33 cellular contexts compared by ENCODE assay signal in genomic region chr7:30934225-30934624, GRCh38. TPM values are rescaled to one million over a fixed set of nuclear protein-coding genes. Genes with fewer than 3 reads are reported as not detected.
DNase-seq lines count a peak whose midpoint lies in the region; ATAC-seq and TF ChIP-seq lines count a peak whose summit lies in the region.
"Had no signal": no experiment of that assay in that cellular context is flagged by ENCODE, and none has a peak within 500 bp of the region (broad histone marks: within the 10 kb centered on the region; RNA-seq: fewer than 3 reads in every experiment).

No MANE protein-coding gene starts in this region.

- H3K36me3 ChIP-seq in endodermal cell (ENCODE audit: control insufficient read depth, insufficient read depth, low read length) = no peaks in the 10 kb centered on the region
- no peaks in the 10 kb centered on the region for H3K36me3 ChIP-seq in osteoblast (ENCODE audit: insufficient read depth, low read length)
- H3K36me3 ChIP-seq: right atrium auricular region, uterus had no signal

- H3K4me2 ChIP-seq in osteoblast (ENCODE audit: insufficient read depth, low read length) = no peak overlapping the region
- H3K4me2 ChIP-seq: PC-9 had no signal

- peaks cover 15% of the 10 kb centered on the region for H3K27me3 Mint-ChIP-seq in endodermal cell (ENCODE audit: insufficient read depth)

- in situ Hi-C loops in ACHN (cut with HindIII; ENCODE audit: low pct_ligation_motif_present, low pct_unique_long_range_greater_than_20kb, low sequenced_read_pairs) = no loop called here

- H3K4me3 Mint-ChIP-seq in endodermal cell = no peak overlapping the region
- H3K4me3 Mint-ChIP-seq: activated T-cell treated with anti-CD3 and anti-CD28 coated beads, Interleukin-2, amount 50 U/mL, for 72 hours; natural killer cell treated with Interleukin-12 subunit alpha and Interleukin-12 subunit beta and Interleukin-15 and Interleukin-18, amount 100 ng/mL, for 72 hours had no signal

- no peaks in the 10 kb centered on the region for H4K20me1 ChIP-seq in osteoblast (ENCODE audit: insufficient read depth, low read length)

- H3K9me3 ChIP-seq in endodermal cell (ENCODE audit: control insufficient read depth, low read length) (no peaks in the 10 kb centered on the region), osteoblast (ENCODE audit: low read depth, low read length) (no peaks in the 10 kb centered on the region)
- H3K9me3 ChIP-seq: Caco-2, right atrium auricular region, uterus had no signal

- H3K4me3 ChIP-seq in endodermal cell (ENCODE audit: low read length) (no peak overlapping the region), osteoblast (ENCODE audit: insufficient read depth, low read length) (no peak overlapping the region)
- H3K4me3 ChIP-seq: PC-9, right atrium auricular region, uterus had no signal

- H3K4me1 ChIP-seq in endodermal cell (ENCODE audit: control insufficient read depth, insufficient read depth, low read length) = no peaks in the 10 kb centered on the region
- no peaks in the 10 kb centered on the region for H3K4me1 ChIP-seq in osteoblast (ENCODE audit: insufficient read depth, low read length)
- H3K4me1 ChIP-seq: Caco-2, uterus had no signal

- H3K9ac ChIP-seq in endodermal cell (ENCODE audit: extremely low read depth, low read length, poor library complexity, severe bottlenecking) = no peak overlapping the region

- no peaks in the 10 kb centered on the region for H3K79me2 ChIP-seq in osteoblast (ENCODE audit: insufficient read depth, low read length)

- no peak overlapping the region for H3K27ac Mint-ChIP-seq in endodermal cell
- H3K27ac Mint-ChIP-seq: activated T-cell treated with anti-CD3 and anti-CD28 coated beads, Interleukin-2, amount 50 U/mL, for 72 hours; natural killer cell treated with Interleukin-12 subunit alpha and Interleukin-12 subunit beta and Interleukin-15 and Interleukin-18, amount 100 ng/mL, for 72 hours had no signal

- H3K27me3 ChIP-seq in endodermal cell (ENCODE audit: control insufficient read depth, insufficient read depth, low read length, poor library complexity, severe bottlenecking) (no peaks in the 10 kb centered on the region), osteoblast (ENCODE audit: insufficient read depth, low read length) (peaks cover 36% of the 10 kb centered on the region)
- H3K27me3 ChIP-seq: right atrium auricular region, uterus had no signal

- TF ChIP-seq CTCF in endodermal cell (conservative IDR thresholded peaks at IDR 0.05) (no peak), osteoblast (IDR thresholded peaks at IDR 0.05; ENCODE audit: extremely low read depth, low read depth, low read length) (no peak)

- H3K27ac ChIP-seq in endodermal cell (ENCODE audit: low read depth, low read length) (no peak overlapping the region), osteoblast (ENCODE audit: low read depth, low read length) (no peak overlapping the region)
- H3K27ac ChIP-seq: C4-2B, PC-9, right atrium auricular region, uterus had no signal

- no peak for ATAC-seq in GM18498 (IDR thresholded peaks at IDR 0.05; ENCODE audit: unreplicated experiment)
- ATAC-seq: activated T-cell treated with anti-CD3 and anti-CD28 coated beads, Interleukin-2, amount 50 U/mL, for 72 hours; HepG2; natural killer cell treated with Interleukin-12 subunit alpha and Interleukin-12 subunit beta and Interleukin-15 and Interleukin-18, amount 100 ng/mL, for 72 hours; Right ventricle myocardium inferior; stimulated activated naive CD8-positive, alpha-beta T cell treated with anti-CD3 and anti-CD28 coated beads, Interleukin-15, Interleukin-2, amounts not matched to agents 100 U/mL and 50 U/mL, for 24 hours had no signal

- no peaks in the 10 kb centered on the region for H3K36me3 Mint-ChIP-seq in endodermal cell (ENCODE audit: low read depth)
- H3K36me3 Mint-ChIP-seq: natural killer cell treated with Interleukin-12 subunit alpha and Interleukin-12 subunit beta and Interleukin-15 and Interleukin-18, amount 100 ng/mL, for 72 hours had no signal

- H3K4me1 Mint-ChIP-seq in endodermal cell = peaks cover 15% of the 10 kb centered on the region

- WGBS in endodermal cell (ENCODE audit: insufficient coverage in 1 of 2, insufficient read length in 1 of 2), 2 experiments = 84 to 89% methylated on average over 3 to 5 of the region's 5 CpGs

- no peak overlapping the region for H2AFZ ChIP-seq in osteoblast (ENCODE audit: low read length)
- H2AFZ ChIP-seq: PC-9 had no signal

- DNase-seq in AG20443 (ENCODE audit: low spot score) (peak; percentile 4), D341Med (ENCODE audit: low spot score) (peak; percentile 7), endodermal cell (peak; percentile 37), osteoblast (ENCODE audit: insufficient read length, low spot score, missing footprints) (peak; percentile 50), ACHN (no peak)
- no peak for DNase-seq in activated naive CD4-positive, alpha-beta T cell treated with Interleukin-2 at 50 U/mL for 16 hours
- DNase-seq: activated CD4-positive, alpha-beta T cell treated with anti-CD3 and anti-CD28 coated beads, Interleukin-2, amount 50 U/mL, for 1 hour; activated naive CD4-positive, alpha-beta T cell; activated T-cell treated with anti-CD3 and anti-CD28 coated beads, Interleukin-2, amount 50 U/mL, for 72 hours; central memory CD4-positive, alpha-beta T cell; cortex of kidney; DMS79 treated with DMSO at 0.1 percent for 48 hours; effector memory CD4-positive, alpha-beta T cell; erythroblast; foreskin fibroblast; GDM1; Karpas-422; NCI-H2081; NCI-H2227 treated with DMSO at 0.1 percent for 48 hours; PC-9; small intestine; stimulated activated naive CD8-positive, alpha-beta T cell treated with anti-CD3 and anti-CD28 coated beads, Interleukin-15, Interleukin-2, amounts not matched to agents 100 U/mL and 50 U/mL, for 24 hours; uterus had no signal

- no peaks in the 10 kb centered on the region for H3K9me3 Mint-ChIP-seq in endodermal cell
- H3K9me3 Mint-ChIP-seq: activated T-cell treated with anti-CD3 and anti-CD28 coated beads, Interleukin-2, amount 50 U/mL, for 72 hours; natural killer cell treated with Interleukin-12 subunit alpha and Interleukin-12 subunit beta and Interleukin-15 and Interleukin-18, amount 100 ng/mL, for 72 hours had no signal

RNA-seq across cellular contexts. Expression of gene AQP1, which starts 22.6 kb away (rescaled TPM):
- total RNA-seq in endodermal cell (under 1 TPM; 0.26 to 0.91 TPM), osteoblast (0.59 and 0.72 TPM in 2 replicates)
- polyA plus RNA-seq in endodermal cell (2013, experiment 1 of 2) = 1.3 TPM
- 1.3 TPM for polyA plus RNA-seq in endodermal cell (2013, experiment 2 of 2)
- total RNA-seq: HepG2; T-helper 2 cell treated with Interferon-gamma antibody and Interleukin-4, amounts not matched to agents 100 ng/mL and 5 ng/mL, for 36 hours had no signal
- polyA plus RNA-seq: HepG2 had no signal

RNA-seq across cellular contexts. Expression of gene GHRHR, which starts 29.5 kb away (rescaled TPM):
- total RNA-seq in endodermal cell (not detected), osteoblast (not detected in 2 replicates)
- polyA plus RNA-seq in endodermal cell (2013, experiment 1 of 2) = not detected
- not detected for polyA plus RNA-seq in endodermal cell (2013, experiment 2 of 2)
- total RNA-seq: activated T-cell treated with anti-CD3 and anti-CD28 coated beads, Interleukin-2, amount 50 U/mL, for 72 hours; Caco-2; HepG2; lung microvascular endothelial cell; natural killer cell treated with Interleukin-12 subunit alpha and Interleukin-12 subunit beta and Interleukin-15 and Interleukin-18, amount 100 ng/mL, for 72 hours; PC-9; right atrium auricular region; Right ventricle myocardium inferior; T-helper 2 cell treated with Interferon-gamma antibody and Interleukin-4, amounts not matched to agents 100 ng/mL and 5 ng/mL, for 36 hours; uterus had no signal
- polyA plus RNA-seq: AG04450, HepG2 had no signal

Comparison
In these comparisons a context has a peak if more than half of its experiments do, and no peak if none do; other contexts are left out.
1. DNase-seq: peak in AG20443 (single experiment), D341Med (single experiment), endodermal cell (single experiment) and osteoblast (single experiment); none in ACHN (single experiment) and activated naive CD4-positive, alpha-beta T cell treated with Interleukin-2 at 50 U/mL for 16 hours (single experiment).